Comparison of ENCODE assay signal across 18 cellular contexts in genomic region chr7:156017431-156017830, GRCh38.
"Had no signal": no experiment of that assay in that cellular context is flagged by ENCODE, and none has a peak within 500 bp of the region (broad histone marks: within the 10 kb centered on the region; RNA-seq: fewer than 3 reads in every experiment).

No MANE protein-coding gene starts in this region.

- ATAC-seq: effector memory CD8-positive, alpha-beta T cell; gastroesophageal sphincter; left ventricle myocardium superior; naive thymus-derived CD4-positive, alpha-beta T cell; sciatic nerve; stimulated activated memory B cell treated with anti-CD40 and anti-IgM and Interleukin-4, amounts not matched to agents 10 μg/mL and 1 μg/mL and 100 μg/mL, for 72 hours had no signal

- H3K27ac ChIP-seq: esophagus squamous epithelium, gastroesophageal sphincter, spleen, thoracic aorta, transverse colon had no signal

- H3K4me1 Mint-ChIP-seq: stimulated activated memory B cell treated with anti-CD40 and anti-IgM and Interleukin-4, amounts not matched to agents 10 μg/mL and 1 μg/mL and 100 μg/mL, for 72 hours had no signal

- H3K4me3 Mint-ChIP-seq: effector memory CD8-positive, alpha-beta T cell; naive thymus-derived CD4-positive, alpha-beta T cell; nephron progenitor cell; stimulated activated memory B cell treated with anti-CD40 and anti-IgM and Interleukin-4, amounts not matched to agents 10 μg/mL and 1 μg/mL and 100 μg/mL, for 72 hours; stimulated activated naive CD8-positive, alpha-beta T cell treated with anti-CD3 and anti-CD28 coated beads, Interleukin-15, Interleukin-2, amounts not matched to agents 100 ng/mL and 50 ng/mL, for 24 hours had no signal

- H3K4me1 ChIP-seq: esophagus squamous epithelium, gastroesophageal sphincter, spleen, transverse colon had no signal

- H3K9me3 Mint-ChIP-seq: effector memory CD8-positive, alpha-beta T cell had no signal

- H3K27me3 Mint-ChIP-seq: stimulated activated memory B cell treated with anti-CD40 and anti-IgM and Interleukin-4, amounts not matched to agents 10 μg/mL and 1 μg/mL and 100 μg/mL, for 72 hours; stimulated activated naive CD8-positive, alpha-beta T cell treated with anti-CD3 and anti-CD28 coated beads, Interleukin-15, Interleukin-2, amounts not matched to agents 100 ng/mL and 50 ng/mL, for 24 hours had no signal

- H3K36me3 Mint-ChIP-seq: stimulated activated memory B cell treated with anti-CD40 and anti-IgM and Interleukin-4, amounts not matched to agents 10 μg/mL and 1 μg/mL and 100 μg/mL, for 72 hours had no signal

- H3K27me3 ChIP-seq: spleen, transverse colon had no signal

- H3K27ac Mint-ChIP-seq: effector memory CD8-positive, alpha-beta T cell; naive thymus-derived CD4-positive, alpha-beta T cell; nephron progenitor cell; stimulated activated memory B cell treated with anti-CD40 and anti-IgM and Interleukin-4, amounts not matched to agents 10 μg/mL and 1 μg/mL and 100 μg/mL, for 72 hours; stimulated activated naive CD8-positive, alpha-beta T cell treated with anti-CD3 and anti-CD28 coated beads, Interleukin-15, Interleukin-2, amounts not matched to agents 100 ng/mL and 50 ng/mL, for 24 hours had no signal

- H3K9me3 ChIP-seq: thoracic aorta, transverse colon had no signal

- DNase-seq: effector memory CD8-positive, alpha-beta T cell; esophagus squamous epithelium; foreskin fibroblast; glutamatergic neuron; left ventricle myocardium superior; mesendoderm; naive thymus-derived CD4-positive, alpha-beta T cell; nephron progenitor cell; spleen; stimulated activated CD4-positive, alpha-beta T cell treated with anti-CD3 and anti-CD28 coated beads, Interleukin-15, amount 100 ng/mL, for 24 hours; stimulated activated CD4-positive, alpha-beta T cell treated with anti-CD3 and anti-CD28 coated beads, Interleukin-1b, Interleukin-23, amount 100 ng/mL, for 48 hours; stimulated activated CD4-positive, alpha-beta T cell treated with anti-CD3 and anti-CD28 coated beads, Interleukin-4, amount 100 ng/mL, for 24 hours; transverse colon had no signal

- H3K4me3 ChIP-seq: esophagus squamous epithelium, gastroesophageal sphincter, spleen, thoracic aorta, transverse colon had no signal

- H3K36me3 ChIP-seq: esophagus squamous epithelium, gastroesophageal sphincter, spleen, thoracic aorta, transverse colon had no signal
